18 cellular contexts compared by ENCODE assay signal in genomic region chr1:213519098-213519497, GRCh38.
DNase-seq lines count a peak whose midpoint lies in the region; ATAC-seq lines count a peak whose summit lies in the region.
"Had no signal": no experiment of that assay in that cellular context is flagged by ENCODE, and none has a peak within 500 bp of the region (broad histone marks: within the 10 kb centered on the region; RNA-seq: fewer than 3 reads in every experiment).

No MANE protein-coding gene starts in this region.

- intact Hi-C loops in left colon (cut with DNase I, micrococcal nuclease), result no loop called here

- DNase-seq in DMS153 treated with DMSO at 0.1 percent for 48 hours (lab: John Stamatoyannopoulos, UW; ENCODE audit: unreplicated experiment), result peak; percentile 32
- DNase-seq in NCI-H1417 treated with DMSO at 0.1 percent for 48 hours (lab: John Stamatoyannopoulos, UW), result peak; percentile 92
- DNase-seq in NCI-H345 treated with DMSO at 0.1 percent for 48 hours (lab: John Stamatoyannopoulos, UW; ENCODE audit: unreplicated experiment), result peak; percentile 49
- no peak for DNase-seq in left colon
- DNase-seq in stimulated activated naive CD4-positive, alpha-beta T cell (lab: John Stamatoyannopoulos, UW), result no peak
- DNase-seq: activated naive CD4-positive, alpha-beta T cell treated with Interleukin-2 at 50 U/mL for 16 hours; activated T-cell treated with anti-CD3 and anti-CD28 coated beads, Interleukin-2, amount 50 U/mL, for 4 hours; CD4-positive, alpha-beta memory T cell; cortex of kidney; mammary epithelial cell; NCI-H2029; Peyer's patch; small intestine; stimulated activated CD4-positive, alpha-beta T cell treated with anti-CD3 and anti-CD28 coated beads, Interleukin-2, amount 100 ng/mL, for 48 hours; stimulated activated naive B cell treated with anti-CD40 and anti-IgM and Interleukin-4, amounts not matched to agents 10 μg/mL and 1 μg/mL and 100 μg/mL, for 72 hours; testis had no signal

- ATAC-seq in left colon, result peak; percentile 68
- no peak for ATAC-seq in GM19328 (IDR thresholded peaks at IDR 0.05; ENCODE audit: unreplicated experiment)
- ATAC-seq in HG03457 (IDR thresholded peaks at IDR 0.05; ENCODE audit: unreplicated experiment), result no peak
- ATAC-seq: activated T-cell treated with anti-CD3 and anti-CD28 coated beads, Interleukin-2, amount 50 U/mL, for 4 hours; stimulated activated naive B cell treated with anti-CD40 and anti-IgM and Interleukin-4, amounts not matched to agents 10 μg/mL and 1 μg/mL and 100 μg/mL, for 72 hours had no signal

Comparison
In these comparisons a context has a peak if more than half of its experiments do, and no peak if none do; other contexts are left out.
1. DNase-seq: peak in DMS153 treated with DMSO at 0.1 percent for 48 hours (single experiment), NCI-H1417 treated with DMSO at 0.1 percent for 48 hours (single experiment) and NCI-H345 treated with DMSO at 0.1 percent for 48 hours (single experiment); none in left colon (0 of 2) and stimulated activated naive CD4-positive, alpha-beta T cell (0 of 6).